18 cellular contexts compared by ENCODE assay signal in the genomic region with DNA sequence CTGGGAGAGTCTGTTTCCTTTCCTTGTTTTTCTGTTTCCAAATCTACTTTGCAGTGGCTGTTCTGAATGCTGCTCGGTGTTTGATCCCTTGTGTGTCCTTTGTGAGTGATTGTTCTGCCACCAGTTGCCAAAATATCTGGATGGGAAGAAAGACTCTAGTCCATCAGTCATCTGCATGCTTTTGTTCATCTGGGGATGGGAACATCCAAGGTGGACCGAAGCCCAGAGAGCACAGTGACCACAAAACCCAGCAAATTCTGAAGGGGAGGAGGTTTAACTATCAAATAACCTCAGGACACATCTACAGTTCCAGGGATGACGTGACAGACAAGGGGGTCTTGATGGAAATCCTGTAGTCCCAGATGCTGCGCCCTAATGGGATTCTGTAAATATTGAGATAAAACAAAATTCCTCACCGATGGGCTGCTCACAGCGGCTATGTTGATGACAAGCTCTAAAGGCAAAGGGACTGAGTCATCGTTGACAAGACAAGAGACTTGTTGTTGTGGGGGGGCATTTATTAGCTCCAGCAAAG.
DNase-seq lines count a peak whose midpoint lies in the region; ATAC-seq and TF ChIP-seq lines count a peak whose summit lies in the region.
"Had no signal": no experiment of that assay in that cellular context is flagged by ENCODE, and none has a peak within 500 bp of the region (broad histone marks: within the 10 kb centered on the region; RNA-seq: fewer than 3 reads in every experiment).

No MANE protein-coding gene starts in this region.

- TF ChIP-seq CTCF in astrocyte of the spinal cord (IDR thresholded peaks at IDR 0.05; ENCODE audit: low read depth, low read length), result no peak

- DNase-seq in EH (ENCODE audit: low read depth) (peak; percentile 73), NCI-H82 treated with DMSO at 0.1 percent for 48 hours (lab: John Stamatoyannopoulos, UW; ENCODE audit: unreplicated experiment) (peak; percentile 83), astrocyte of the spinal cord (ENCODE audit: low read depth, low spot score) (peak; percentile 38), myocyte (ENCODE audit: low read depth) (peak; percentile 28), SIG-M5 (lab: John Stamatoyannopoulos, UW) (no peak), NCI-H446 (lab: John Stamatoyannopoulos, UW) (no peak), left lobe of liver (ENCODE audit: low spot score) (no peak)
- DNase-seq: activated CD8-positive, alpha-beta T cell treated with anti-CD3 and anti-CD28 coated beads, Interleukin-2, amount 10 ng/mL, durations not matched to agents 7 days and 5 days; activated naive CD8-positive, alpha-beta T cell treated with anti-CD3 and anti-CD28 coated beads, Interleukin-2, amount 10 ng/mL, durations not matched to agents 7 days and 5 days; activated T-cell treated with anti-CD3 and anti-CD28 coated beads, Interleukin-2, amount 50 U/mL, for 48 hours; effector memory CD8-positive, alpha-beta T cell; left colon; NCI-H2107; NCI-H748 treated with DMSO at 0.1 percent for 48 hours; ovary; stimulated activated CD4-positive, alpha-beta T cell treated with anti-CD3 and anti-CD28 coated beads, Interleukin-4, amount 100 ng/mL, for 1 hour; T-helper 1 cell had no signal

- in situ Hi-C loops in astrocyte of the spinal cord (cut with HindIII; ENCODE audit: low sequenced_read_pairs), result no loop called here

- ATAC-seq in GM19023 (IDR thresholded peaks at IDR 0.05; ENCODE audit: unreplicated experiment), result no peak
- no peak for ATAC-seq in left lobe of liver
- ATAC-seq: activated CD8-positive, alpha-beta T cell treated with anti-CD3 and anti-CD28 coated beads, Interleukin-2, amount 10 ng/mL, durations not matched to agents 7 days and 5 days; effector memory CD8-positive, alpha-beta T cell; left colon had no signal

- H3K4me3 ChIP-seq in astrocyte of the spinal cord (ENCODE audit: low read depth, low read length), result no peak overlapping the region
- H3K4me3 ChIP-seq: ovary had no signal

Comparison
In these comparisons a context has a peak if more than half of its experiments do, and no peak if none do; other contexts are left out.
1. DNase-seq: peak in EH (single experiment), NCI-H82 treated with DMSO at 0.1 percent for 48 hours (single experiment), astrocyte of the spinal cord (single experiment) and myocyte (single experiment); none in SIG-M5 (single experiment), NCI-H446 (0 of 2) and left lobe of liver (single experiment).